Comparison of ENCODE assay signal across 32 cellular contexts in the genomic region with DNA sequence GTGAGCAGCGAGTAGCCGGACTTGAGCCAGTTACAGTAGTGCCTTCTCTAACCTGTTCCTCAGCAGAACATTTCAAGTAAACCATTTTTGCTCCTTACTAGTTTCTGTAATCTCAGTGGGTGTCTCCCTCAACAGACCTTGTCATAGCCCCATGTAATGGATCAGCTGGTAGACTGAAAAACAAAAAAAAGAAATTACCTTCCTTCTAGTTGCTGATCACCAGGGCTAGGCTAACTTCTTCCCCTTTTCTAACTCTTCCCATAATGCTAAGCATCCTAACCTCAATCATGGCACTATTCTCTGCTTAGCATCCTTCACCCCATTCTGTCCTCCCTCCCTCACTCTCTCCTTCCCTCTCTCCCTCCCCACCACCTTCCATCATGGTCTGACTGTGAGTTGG. TPM values are rescaled to one million over a fixed set of nuclear protein-coding genes. Genes with fewer than 3 reads are reported as not detected.
DNase-seq lines count a peak whose midpoint lies in the region; ATAC-seq, FAIRE-seq and TF ChIP-seq lines count a peak whose summit lies in the region.
"Had no signal": no experiment of that assay in that cellular context is flagged by ENCODE, and none has a peak within 500 bp of the region (broad histone marks: within the 10 kb centered on the region; RNA-seq: fewer than 3 reads in every experiment).

No MANE protein-coding gene starts in this region.

- DNase-seq in NOMO-1 treated with DMSO at 0.1 percent for 48 hours (lab: John Stamatoyannopoulos, UW; ENCODE audit: unreplicated experiment) (peak; percentile 13), NOMO-1 treated with dmso at 0.1 percent for 144 hours (lab: John Stamatoyannopoulos, UW; ENCODE audit: unreplicated experiment) (no peak), epithelial cell of esophagus (ENCODE audit: low read depth) (peak; percentile 31), naive B cell (no peak), urothelium cell line (ENCODE audit: low spot score) (no peak), nephron progenitor cell (no peak), lower lobe of right lung (no peak), adrenal gland (no peak)
- DNase-seq: Caco-2; Calu3; CD4-positive, alpha-beta T cell; CD8-positive, alpha-beta T cell; DMS153; DMS53; DMS79; DND-41; EL; GDM1 had no signal

- H3K27ac ChIP-seq in lower lobe of right lung (no peak overlapping the region), adrenal gland (no peak overlapping the region)
- H3K27ac ChIP-seq: 22Rv1; A549; BLaER1 treated with 17β-estradiol and CSF1 and Interleukin-3, amounts not matched to agents 10 nM and 100 nM; C4-2B had no signal

- H3K36me3 Mint-ChIP-seq in naive B cell (peaks cover 0 to 5% of the 10 kb centered on the region in 2 donors), nephron progenitor cell (ENCODE audit: low read depth) (peaks cover 4% of the 10 kb centered on the region)
- H3K36me3 Mint-ChIP-seq: CD8-positive, alpha-beta T cell had no signal

- no peaks in the 10 kb centered on the region for H3K9me3 ChIP-seq in lower lobe of right lung
- no peaks in the 10 kb centered on the region for H3K9me3 ChIP-seq in adrenal gland (replicated peaks in 1 of 3)

- peak; percentile 81 for FAIRE-seq in urothelium cell line (lab: Jason Lieb, UNC)
- FAIRE-seq: A549, D721Med, GM12878, GM12892, GM18507, GM19239 had no signal

- H3K4me1 Mint-ChIP-seq in naive B cell: peaks cover 6 to 14% (median 11%) of the 10 kb centered on the region in 3 donors
- H3K4me1 Mint-ChIP-seq in nephron progenitor cell: no peaks in the 10 kb centered on the region
- H3K4me1 Mint-ChIP-seq: B cell had no signal

- H3K27me3 Mint-ChIP-seq in naive B cell (peaks cover 20 to 35% (median 33%) of the 10 kb centered on the region in 3 donors), nephron progenitor cell (ENCODE audit: low read depth, poor library complexity) (peaks cover 22% of the 10 kb centered on the region)

- 84 to 100% (median 90%) methylated on average over 2 of the region's 2 CpGs for WGBS in adrenal gland, 4 donors

- H3K4me3 ChIP-seq in epithelial cell of esophagus (ENCODE audit: low read length) (no peak overlapping the region), lower lobe of right lung (no peak overlapping the region), adrenal gland (no peak overlapping the region)
- H3K4me3 ChIP-seq: A549; BLaER1 treated with 17β-estradiol and CSF1 and Interleukin-3, amounts not matched to agents 10 nM and 100 nM; GM12878 had no signal

- H3K27ac Mint-ChIP-seq in naive B cell (peak overlapping the region in 2 of 6 donors; percentile 27 to 34), nephron progenitor cell (no peak overlapping the region)
- H3K27ac Mint-ChIP-seq: B cell; CD4-positive, alpha-beta T cell; CD8-positive, alpha-beta T cell had no signal

- H3K4me1 ChIP-seq in lower lobe of right lung (no peaks in the 10 kb centered on the region), adrenal gland (replicated peaks in 1 of 2) (no peaks in the 10 kb centered on the region)
- H3K4me1 ChIP-seq: A549; BLaER1 treated with 17β-estradiol and CSF1 and Interleukin-3, amounts not matched to agents 10 nM and 100 nM; Caco-2 had no signal

- ATAC-seq in naive B cell (ENCODE audit: low read depth in 2 of 2) (peak; percentile 66 to 84), lower lobe of right lung (no peak)
- ATAC-seq: A549; CD8-positive, alpha-beta T cell; GM12878 had no signal

- no peaks in the 10 kb centered on the region for H3K36me3 ChIP-seq in lower lobe of right lung
- H3K36me3 ChIP-seq in adrenal gland (replicated peaks in 1 of 2): no peaks in the 10 kb centered on the region
- H3K36me3 ChIP-seq: BLaER1 treated with 17β-estradiol and CSF1 and Interleukin-3, amounts not matched to agents 10 nM and 100 nM had no signal

- peaks cover 12% of the 10 kb centered on the region for H3K27me3 ChIP-seq in lower lobe of right lung (ENCODE audit: low read depth)
- no peaks in the 10 kb centered on the region for H3K27me3 ChIP-seq in adrenal gland
- H3K27me3 ChIP-seq: BLaER1 treated with 17β-estradiol and CSF1 and Interleukin-3, amounts not matched to agents 10 nM and 100 nM had no signal

- TF ChIP-seq POLR2A in adrenal gland (IDR thresholded peaks at IDR 0.05): no peak

- intact Hi-C loops in lower lobe of right lung (cut with DNase I) (no loop called here), adrenal gland (cut with DNase I) (no loop called here)

- TF ChIP-seq CTCF in epithelial cell of esophagus (IDR thresholded peaks at IDR 0.05; ENCODE audit: insufficient read depth, low read depth, low read length, missing control alignments) (no peak), nephron progenitor cell (IDR thresholded peaks at IDR 0.05) (no peak), lower lobe of right lung (IDR thresholded peaks at IDR 0.05) (no peak), adrenal gland (IDR thresholded peaks at IDR 0.05) (no peak)

- H3K4me3 Mint-ChIP-seq in naive B cell (peak overlapping the region in 1 of 8 donors; percentile 25), nephron progenitor cell (no peak overlapping the region)
- H3K4me3 Mint-ChIP-seq: B cell; CD4-positive, alpha-beta T cell; CD8-positive, alpha-beta T cell had no signal

- H3K9me3 Mint-ChIP-seq in naive B cell (peaks cover 0 to 15% (median 9%) of the 10 kb centered on the region in 7 donors), nephron progenitor cell (peaks cover 54% of the 10 kb centered on the region)

RNA-seq across cellular contexts. Expression of gene CBX6, which starts 35.8 kb away (rescaled TPM):
- polyA plus RNA-seq in naive B cell (ENCODE audit: low read depth in 6 of 6) (1 to 10 TPM; 1.1 to 5.0 (median 3.7) TPM), adrenal gland (10 to 100 TPM; 21.0 to 87.3 (median 38.8) TPM)
- total RNA-seq in lower lobe of right lung (54.7 TPM), adrenal gland (100 to 1,000 TPM in 1 of 8 donors, 10 to 100 TPM in 7; 48.0 to 151 (median 79.5) TPM)

RNA-seq across cellular contexts. Expression of gene APOBEC3A, which starts 49.6 kb away (rescaled TPM):
- polyA plus RNA-seq in naive B cell (ENCODE audit: low read depth in 6 of 6): 1 to 10 TPM in 1 of 6 donors, under 1 TPM in 2, not detected in 3; 0.29 to 2.8 (median 0.40) TPM
- total RNA-seq in lower lobe of right lung: 14.2 TPM
- total RNA-seq in adrenal gland: under 1 TPM in 4 of 8 donors, not detected in 4; 0.28 to 0.95 (median 0.54) TPM
- polyA plus RNA-seq in adrenal gland: under 1 TPM; 0.27 to 0.72 (median 0.48) TPM
- total RNA-seq: A172; B cell; Caco-2; Calu3; CD8-positive, alpha-beta T cell; Daoy; G401; GM12878 had no signal
- polyA plus RNA-seq: A549, BJ had no signal

Comparison
In these comparisons a context has a peak if more than half of its experiments do, and no peak if none do; other contexts are left out.
1. DNase-seq: peak in NOMO-1 treated with DMSO at 0.1 percent for 48 hours (single experiment) and epithelial cell of esophagus (single experiment); none in NOMO-1 treated with dmso at 0.1 percent for 144 hours (single experiment), naive B cell (single experiment), urothelium cell line (single experiment), nephron progenitor cell (single experiment), lower lobe of right lung (single experiment) and adrenal gland (0 of 7).
2. ATAC-seq: peak in naive B cell (2 of 2); none in lower lobe of right lung (0 of 2).